ENCODE assay signal across 1 cellular context in the genomic region with DNA sequence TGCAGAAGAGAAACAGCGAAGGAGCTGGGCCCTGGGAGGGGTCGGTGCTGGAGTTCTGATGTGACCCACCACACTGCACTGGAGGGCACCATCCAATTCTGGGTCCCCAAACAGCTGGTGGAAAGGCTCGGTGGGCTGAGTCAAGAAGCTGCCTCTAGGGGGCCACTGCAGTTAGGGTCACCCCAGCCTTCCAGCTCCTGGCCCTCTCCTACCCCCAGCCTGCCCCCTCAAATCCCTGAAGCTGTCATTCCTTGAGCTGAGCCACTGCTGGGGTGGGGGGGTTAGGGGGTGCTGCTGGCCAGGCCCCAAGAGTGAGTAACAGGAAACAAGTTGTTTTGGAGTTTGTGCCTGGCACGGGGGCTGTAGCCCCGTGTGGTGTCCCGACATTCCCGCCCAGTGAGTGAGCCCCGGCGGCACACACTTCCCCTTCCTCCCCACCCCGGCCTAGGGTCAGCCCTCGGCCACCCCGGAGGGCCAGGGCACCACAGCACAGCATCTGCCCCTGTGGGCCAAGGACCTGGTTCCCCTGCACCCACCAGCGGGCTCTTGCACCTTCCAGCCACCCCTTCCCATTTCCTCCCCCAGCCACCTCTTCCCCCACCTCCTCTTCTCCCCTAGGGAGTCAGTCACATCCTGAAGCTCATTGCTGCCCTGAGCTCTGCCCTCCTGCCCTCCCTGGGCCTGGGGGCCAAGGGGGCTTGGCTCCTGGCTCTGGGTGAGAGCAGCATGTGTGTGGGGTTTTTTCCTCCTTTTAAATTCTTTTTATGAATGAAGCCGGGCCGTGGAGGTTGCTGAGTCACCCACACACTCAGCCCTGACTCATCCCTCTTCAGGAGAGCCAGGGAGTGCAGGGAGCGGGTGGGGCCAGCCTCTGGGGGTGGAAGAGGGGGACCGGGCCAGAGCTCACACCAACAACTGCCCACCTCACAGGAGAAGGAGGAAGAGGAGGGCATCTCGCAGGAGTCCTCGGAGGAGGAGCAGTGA.
A peak's percentile ranks its signal among the peaks of the same experiment; 100 is the strongest.
TF ChIP-seq lines count a peak whose summit lies in the region.

No MANE protein-coding gene starts in this region.

TF ChIP-seq in K562, 482 proteins besides CTCF, POLR2A, EP300 and RAD21 (continued from another document and continues in another):
- TF ChIP-seq, protein P1, sequence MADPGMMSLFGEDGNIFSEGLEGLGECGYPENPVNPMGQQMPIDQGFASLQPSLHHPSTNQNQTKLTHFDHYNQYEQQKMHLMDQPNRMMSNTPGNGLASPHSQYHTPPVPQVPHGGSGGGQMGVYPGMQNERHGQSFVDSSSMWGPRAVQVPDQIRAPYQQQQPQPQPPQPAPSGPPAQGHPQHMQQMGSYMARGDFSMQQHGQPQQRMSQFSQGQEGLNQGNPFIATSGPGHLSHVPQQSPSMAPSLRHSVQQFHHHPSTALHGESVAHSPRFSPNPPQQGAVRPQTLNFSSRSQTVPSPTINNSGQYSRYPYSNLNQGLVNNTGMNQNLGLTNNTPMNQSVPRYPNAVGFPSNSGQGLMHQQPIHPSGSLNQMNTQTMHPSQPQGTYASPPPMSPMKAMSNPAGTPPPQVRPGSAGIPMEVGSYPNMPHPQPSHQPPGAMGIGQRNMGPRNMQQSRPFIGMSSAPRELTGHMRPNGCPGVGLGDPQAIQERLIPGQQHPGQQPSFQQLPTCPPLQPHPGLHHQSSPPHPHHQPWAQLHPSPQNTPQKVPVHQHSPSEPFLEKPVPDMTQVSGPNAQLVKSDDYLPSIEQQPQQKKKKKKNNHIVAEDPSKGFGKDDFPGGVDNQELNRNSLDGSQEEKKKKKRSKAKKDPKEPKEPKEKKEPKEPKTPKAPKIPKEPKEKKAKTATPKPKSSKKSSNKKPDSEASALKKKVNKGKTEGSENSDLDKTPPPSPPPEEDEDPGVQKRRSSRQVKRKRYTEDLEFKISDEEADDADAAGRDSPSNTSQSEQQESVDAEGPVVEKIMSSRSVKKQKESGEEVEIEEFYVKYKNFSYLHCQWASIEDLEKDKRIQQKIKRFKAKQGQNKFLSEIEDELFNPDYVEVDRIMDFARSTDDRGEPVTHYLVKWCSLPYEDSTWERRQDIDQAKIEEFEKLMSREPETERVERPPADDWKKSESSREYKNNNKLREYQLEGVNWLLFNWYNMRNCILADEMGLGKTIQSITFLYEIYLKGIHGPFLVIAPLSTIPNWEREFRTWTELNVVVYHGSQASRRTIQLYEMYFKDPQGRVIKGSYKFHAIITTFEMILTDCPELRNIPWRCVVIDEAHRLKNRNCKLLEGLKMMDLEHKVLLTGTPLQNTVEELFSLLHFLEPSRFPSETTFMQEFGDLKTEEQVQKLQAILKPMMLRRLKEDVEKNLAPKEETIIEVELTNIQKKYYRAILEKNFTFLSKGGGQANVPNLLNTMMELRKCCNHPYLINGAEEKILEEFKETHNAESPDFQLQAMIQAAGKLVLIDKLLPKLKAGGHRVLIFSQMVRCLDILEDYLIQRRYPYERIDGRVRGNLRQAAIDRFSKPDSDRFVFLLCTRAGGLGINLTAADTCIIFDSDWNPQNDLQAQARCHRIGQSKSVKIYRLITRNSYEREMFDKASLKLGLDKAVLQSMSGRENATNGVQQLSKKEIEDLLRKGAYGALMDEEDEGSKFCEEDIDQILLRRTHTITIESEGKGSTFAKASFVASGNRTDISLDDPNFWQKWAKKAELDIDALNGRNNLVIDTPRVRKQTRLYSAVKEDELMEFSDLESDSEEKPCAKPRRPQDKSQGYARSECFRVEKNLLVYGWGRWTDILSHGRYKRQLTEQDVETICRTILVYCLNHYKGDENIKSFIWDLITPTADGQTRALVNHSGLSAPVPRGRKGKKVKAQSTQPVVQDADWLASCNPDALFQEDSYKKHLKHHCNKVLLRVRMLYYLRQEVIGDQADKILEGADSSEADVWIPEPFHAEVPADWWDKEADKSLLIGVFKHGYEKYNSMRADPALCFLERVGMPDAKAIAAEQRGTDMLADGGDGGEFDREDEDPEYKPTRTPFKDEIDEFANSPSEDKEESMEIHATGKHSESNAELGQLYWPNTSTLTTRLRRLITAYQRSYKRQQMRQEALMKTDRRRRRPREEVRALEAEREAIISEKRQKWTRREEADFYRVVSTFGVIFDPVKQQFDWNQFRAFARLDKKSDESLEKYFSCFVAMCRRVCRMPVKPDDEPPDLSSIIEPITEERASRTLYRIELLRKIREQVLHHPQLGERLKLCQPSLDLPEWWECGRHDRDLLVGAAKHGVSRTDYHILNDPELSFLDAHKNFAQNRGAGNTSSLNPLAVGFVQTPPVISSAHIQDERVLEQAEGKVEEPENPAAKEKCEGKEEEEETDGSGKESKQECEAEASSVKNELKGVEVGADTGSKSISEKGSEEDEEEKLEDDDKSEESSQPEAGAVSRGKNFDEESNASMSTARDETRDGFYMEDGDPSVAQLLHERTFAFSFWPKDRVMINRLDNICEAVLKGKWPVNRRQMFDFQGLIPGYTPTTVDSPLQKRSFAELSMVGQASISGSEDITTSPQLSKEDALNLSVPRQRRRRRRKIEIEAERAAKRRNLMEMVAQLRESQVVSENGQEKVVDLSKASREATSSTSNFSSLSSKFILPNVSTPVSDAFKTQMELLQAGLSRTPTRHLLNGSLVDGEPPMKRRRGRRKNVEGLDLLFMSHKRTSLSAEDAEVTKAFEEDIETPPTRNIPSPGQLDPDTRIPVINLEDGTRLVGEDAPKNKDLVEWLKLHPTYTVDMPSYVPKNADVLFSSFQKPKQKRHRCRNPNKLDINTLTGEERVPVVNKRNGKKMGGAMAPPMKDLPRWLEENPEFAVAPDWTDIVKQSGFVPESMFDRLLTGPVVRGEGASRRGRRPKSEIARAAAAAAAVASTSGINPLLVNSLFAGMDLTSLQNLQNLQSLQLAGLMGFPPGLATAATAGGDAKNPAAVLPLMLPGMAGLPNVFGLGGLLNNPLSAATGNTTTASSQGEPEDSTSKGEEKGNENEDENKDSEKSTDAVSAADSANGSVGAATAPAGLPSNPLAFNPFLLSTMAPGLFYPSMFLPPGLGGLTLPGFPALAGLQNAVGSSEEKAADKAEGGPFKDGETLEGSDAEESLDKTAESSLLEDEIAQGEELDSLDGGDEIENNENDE (IDR thresholded peaks at IDR 0.05; ENCODE audit: low read depth, low read length) = no peak
- TF ChIP-seq, protein P2, sequence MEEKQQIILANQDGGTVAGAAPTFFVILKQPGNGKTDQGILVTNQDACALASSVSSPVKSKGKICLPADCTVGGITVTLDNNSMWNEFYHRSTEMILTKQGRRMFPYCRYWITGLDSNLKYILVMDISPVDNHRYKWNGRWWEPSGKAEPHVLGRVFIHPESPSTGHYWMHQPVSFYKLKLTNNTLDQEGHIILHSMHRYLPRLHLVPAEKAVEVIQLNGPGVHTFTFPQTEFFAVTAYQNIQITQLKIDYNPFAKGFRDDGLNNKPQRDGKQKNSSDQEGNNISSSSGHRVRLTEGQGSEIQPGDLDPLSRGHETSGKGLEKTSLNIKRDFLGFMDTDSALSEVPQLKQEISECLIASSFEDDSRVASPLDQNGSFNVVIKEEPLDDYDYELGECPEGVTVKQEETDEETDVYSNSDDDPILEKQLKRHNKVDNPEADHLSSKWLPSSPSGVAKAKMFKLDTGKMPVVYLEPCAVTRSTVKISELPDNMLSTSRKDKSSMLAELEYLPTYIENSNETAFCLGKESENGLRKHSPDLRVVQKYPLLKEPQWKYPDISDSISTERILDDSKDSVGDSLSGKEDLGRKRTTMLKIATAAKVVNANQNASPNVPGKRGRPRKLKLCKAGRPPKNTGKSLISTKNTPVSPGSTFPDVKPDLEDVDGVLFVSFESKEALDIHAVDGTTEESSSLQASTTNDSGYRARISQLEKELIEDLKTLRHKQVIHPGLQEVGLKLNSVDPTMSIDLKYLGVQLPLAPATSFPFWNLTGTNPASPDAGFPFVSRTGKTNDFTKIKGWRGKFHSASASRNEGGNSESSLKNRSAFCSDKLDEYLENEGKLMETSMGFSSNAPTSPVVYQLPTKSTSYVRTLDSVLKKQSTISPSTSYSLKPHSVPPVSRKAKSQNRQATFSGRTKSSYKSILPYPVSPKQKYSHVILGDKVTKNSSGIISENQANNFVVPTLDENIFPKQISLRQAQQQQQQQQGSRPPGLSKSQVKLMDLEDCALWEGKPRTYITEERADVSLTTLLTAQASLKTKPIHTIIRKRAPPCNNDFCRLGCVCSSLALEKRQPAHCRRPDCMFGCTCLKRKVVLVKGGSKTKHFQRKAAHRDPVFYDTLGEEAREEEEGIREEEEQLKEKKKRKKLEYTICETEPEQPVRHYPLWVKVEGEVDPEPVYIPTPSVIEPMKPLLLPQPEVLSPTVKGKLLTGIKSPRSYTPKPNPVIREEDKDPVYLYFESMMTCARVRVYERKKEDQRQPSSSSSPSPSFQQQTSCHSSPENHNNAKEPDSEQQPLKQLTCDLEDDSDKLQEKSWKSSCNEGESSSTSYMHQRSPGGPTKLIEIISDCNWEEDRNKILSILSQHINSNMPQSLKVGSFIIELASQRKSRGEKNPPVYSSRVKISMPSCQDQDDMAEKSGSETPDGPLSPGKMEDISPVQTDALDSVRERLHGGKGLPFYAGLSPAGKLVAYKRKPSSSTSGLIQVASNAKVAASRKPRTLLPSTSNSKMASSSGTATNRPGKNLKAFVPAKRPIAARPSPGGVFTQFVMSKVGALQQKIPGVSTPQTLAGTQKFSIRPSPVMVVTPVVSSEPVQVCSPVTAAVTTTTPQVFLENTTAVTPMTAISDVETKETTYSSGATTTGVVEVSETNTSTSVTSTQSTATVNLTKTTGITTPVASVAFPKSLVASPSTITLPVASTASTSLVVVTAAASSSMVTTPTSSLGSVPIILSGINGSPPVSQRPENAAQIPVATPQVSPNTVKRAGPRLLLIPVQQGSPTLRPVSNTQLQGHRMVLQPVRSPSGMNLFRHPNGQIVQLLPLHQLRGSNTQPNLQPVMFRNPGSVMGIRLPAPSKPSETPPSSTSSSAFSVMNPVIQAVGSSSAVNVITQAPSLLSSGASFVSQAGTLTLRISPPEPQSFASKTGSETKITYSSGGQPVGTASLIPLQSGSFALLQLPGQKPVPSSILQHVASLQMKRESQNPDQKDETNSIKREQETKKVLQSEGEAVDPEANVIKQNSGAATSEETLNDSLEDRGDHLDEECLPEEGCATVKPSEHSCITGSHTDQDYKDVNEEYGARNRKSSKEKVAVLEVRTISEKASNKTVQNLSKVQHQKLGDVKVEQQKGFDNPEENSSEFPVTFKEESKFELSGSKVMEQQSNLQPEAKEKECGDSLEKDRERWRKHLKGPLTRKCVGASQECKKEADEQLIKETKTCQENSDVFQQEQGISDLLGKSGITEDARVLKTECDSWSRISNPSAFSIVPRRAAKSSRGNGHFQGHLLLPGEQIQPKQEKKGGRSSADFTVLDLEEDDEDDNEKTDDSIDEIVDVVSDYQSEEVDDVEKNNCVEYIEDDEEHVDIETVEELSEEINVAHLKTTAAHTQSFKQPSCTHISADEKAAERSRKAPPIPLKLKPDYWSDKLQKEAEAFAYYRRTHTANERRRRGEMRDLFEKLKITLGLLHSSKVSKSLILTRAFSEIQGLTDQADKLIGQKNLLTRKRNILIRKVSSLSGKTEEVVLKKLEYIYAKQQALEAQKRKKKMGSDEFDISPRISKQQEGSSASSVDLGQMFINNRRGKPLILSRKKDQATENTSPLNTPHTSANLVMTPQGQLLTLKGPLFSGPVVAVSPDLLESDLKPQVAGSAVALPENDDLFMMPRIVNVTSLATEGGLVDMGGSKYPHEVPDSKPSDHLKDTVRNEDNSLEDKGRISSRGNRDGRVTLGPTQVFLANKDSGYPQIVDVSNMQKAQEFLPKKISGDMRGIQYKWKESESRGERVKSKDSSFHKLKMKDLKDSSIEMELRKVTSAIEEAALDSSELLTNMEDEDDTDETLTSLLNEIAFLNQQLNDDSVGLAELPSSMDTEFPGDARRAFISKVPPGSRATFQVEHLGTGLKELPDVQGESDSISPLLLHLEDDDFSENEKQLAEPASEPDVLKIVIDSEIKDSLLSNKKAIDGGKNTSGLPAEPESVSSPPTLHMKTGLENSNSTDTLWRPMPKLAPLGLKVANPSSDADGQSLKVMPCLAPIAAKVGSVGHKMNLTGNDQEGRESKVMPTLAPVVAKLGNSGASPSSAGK (IDR thresholded peaks at IDR 0.05) = no peak
- TF ChIP-seq FOXJ3 (CRISPR knock-in tag; IDR thresholded peaks at IDR 0.05) (no peak), SIRT6 (IDR thresholded peaks at IDR 0.05; ENCODE audit: low read depth, low read length) (no peak), ZNF668 (CRISPR knock-in tag; IDR thresholded peaks at IDR 0.05) (no peak), ARNT (IDR thresholded peaks at IDR 0.05) (no peak), RFX1 (IDR thresholded peaks at IDR 0.05) (no peak), NELFE (IDR thresholded peaks at IDR 0.05; ENCODE audit: insufficient read depth, insufficient read length) (no peak), TBP (optimal IDR thresholded peaks at IDR 0.05; ENCODE audit: low read depth, low read length) (no peak), CBX8 (IDR thresholded peaks at IDR 0.05; ENCODE audit: borderline replicate concordance, extremely low read depth, low read depth, low read length, poor library complexity, severe bottlenecking) (no peak), STAG1 (CRISPR knock-in tag; IDR thresholded peaks at IDR 0.05; ENCODE audit: borderline replicate concordance) (no peak), IRF2 (CRISPR knock-in tag; IDR thresholded peaks at IDR 0.05) (no peak), ZNF121 (CRISPR knock-in tag; conservative IDR thresholded peaks at IDR 0.05) (no peak), MCM3 (IDR thresholded peaks at IDR 0.05) (no peak), SAFB2 (IDR thresholded peaks at IDR 0.05; ENCODE audit: borderline replicate concordance, low read depth, low read length, severe bottlenecking) (no peak), NFXL1 (CRISPR knock-in tag; IDR thresholded peaks at IDR 0.05) (no peak), CBX2 (IDR thresholded peaks at IDR 0.05; ENCODE audit: insufficient read depth, low read length, poor library complexity, severe bottlenecking) (no peak)
- TF ChIP-seq, protein P3, sequence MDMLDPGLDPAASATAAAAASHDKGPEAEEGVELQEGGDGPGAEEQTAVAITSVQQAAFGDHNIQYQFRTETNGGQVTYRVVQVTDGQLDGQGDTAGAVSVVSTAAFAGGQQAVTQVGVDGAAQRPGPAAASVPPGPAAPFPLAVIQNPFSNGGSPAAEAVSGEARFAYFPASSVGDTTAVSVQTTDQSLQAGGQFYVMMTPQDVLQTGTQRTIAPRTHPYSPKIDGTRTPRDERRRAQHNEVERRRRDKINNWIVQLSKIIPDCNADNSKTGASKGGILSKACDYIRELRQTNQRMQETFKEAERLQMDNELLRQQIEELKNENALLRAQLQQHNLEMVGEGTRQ (CRISPR knock-in tag; IDR thresholded peaks at IDR 0.05) = no peak
- TF ChIP-seq, protein P4, sequence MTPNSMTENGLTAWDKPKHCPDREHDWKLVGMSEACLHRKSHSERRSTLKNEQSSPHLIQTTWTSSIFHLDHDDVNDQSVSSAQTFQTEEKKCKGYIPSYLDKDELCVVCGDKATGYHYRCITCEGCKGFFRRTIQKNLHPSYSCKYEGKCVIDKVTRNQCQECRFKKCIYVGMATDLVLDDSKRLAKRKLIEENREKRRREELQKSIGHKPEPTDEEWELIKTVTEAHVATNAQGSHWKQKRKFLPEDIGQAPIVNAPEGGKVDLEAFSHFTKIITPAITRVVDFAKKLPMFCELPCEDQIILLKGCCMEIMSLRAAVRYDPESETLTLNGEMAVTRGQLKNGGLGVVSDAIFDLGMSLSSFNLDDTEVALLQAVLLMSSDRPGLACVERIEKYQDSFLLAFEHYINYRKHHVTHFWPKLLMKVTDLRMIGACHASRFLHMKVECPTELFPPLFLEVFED (CRISPR knock-in tag; conservative IDR thresholded peaks at IDR 0.05) = peak; percentile 84; the same call in 1 of the 2 replicates
- TF ChIP-seq, protein P5, sequence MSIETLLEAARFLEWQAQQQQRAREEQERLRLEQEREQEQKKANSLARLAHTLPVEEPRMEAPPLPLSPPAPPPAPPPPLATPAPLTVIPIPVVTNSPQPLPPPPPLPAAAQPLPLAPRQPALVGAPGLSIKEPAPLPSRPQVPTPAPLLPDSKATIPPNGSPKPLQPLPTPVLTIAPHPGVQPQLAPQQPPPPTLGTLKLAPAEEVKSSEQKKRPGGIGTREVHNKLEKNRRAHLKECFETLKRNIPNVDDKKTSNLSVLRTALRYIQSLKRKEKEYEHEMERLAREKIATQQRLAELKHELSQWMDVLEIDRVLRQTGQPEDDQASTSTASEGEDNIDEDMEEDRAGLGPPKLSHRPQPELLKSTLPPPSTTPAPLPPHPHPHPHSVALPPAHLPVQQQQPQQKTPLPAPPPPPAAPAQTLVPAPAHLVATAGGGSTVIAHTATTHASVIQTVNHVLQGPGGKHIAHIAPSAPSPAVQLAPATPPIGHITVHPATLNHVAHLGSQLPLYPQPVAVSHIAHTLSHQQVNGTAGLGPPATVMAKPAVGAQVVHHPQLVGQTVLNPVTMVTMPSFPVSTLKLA (conservative IDR thresholded peaks at IDR 0.05) = peak; percentile 64 to 81
